ENCODE assay signal across 32 cellular contexts in the genomic region with DNA sequence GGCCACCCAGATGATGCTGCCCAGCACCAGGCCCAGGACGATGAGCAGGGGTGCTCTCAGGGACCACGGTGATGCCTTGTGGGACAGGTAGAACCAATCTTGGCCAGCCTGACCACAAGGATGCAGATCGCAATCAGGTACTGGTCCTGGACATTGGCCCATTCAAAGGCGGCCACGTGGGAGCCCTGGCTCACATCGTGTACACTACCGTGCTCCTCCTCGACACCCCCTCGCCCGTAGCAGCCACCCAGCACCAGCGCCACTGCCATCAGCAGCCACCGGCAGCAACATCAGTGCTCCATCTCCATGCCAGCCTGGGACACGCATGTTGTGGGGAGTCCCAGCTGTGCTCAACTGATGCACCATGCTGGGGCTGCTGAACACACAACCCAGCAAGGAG.
"Had no signal": no experiment of that assay in that cellular context is flagged by ENCODE, and none has a peak within 500 bp of the region (broad histone marks: within the 10 kb centered on the region; RNA-seq: fewer than 3 reads in every experiment).

No MANE protein-coding gene starts in this region.

- H3K27ac ChIP-seq: ascending aorta, cardiac muscle cell, VCaP had no signal

- ATAC-seq: activated CD8-positive, alpha-beta memory T cell treated with anti-CD3 and anti-CD28 coated beads, Interleukin-2, amount 10 ng/mL, durations not matched to agents 7 days and 5 days; activated CD8-positive, alpha-beta T cell treated with anti-CD3 and anti-CD28 coated beads, Interleukin-2, amount 10 ng/mL, durations not matched to agents 7 days and 5 days; activated naive CD8-positive, alpha-beta T cell treated with anti-CD3 and anti-CD28 coated beads, Interleukin-2, amount 50 U/mL, for 24 hours; T-cell; T-helper 17 cell had no signal

- H3K27me3 ChIP-seq: ascending aorta, cardiac muscle cell had no signal

- DNase-seq: activated B cell treated with CpG ODN at 0.5 μM for 24 hours; activated CD4-positive, alpha-beta memory T cell treated with anti-CD3 and anti-CD28 coated beads, Interleukin-2, amount 10 ng/mL, durations not matched to agents 7 days and 5 days; activated CD4-positive, alpha-beta T cell treated with anti-CD3 and anti-CD28 coated beads for 4 hours; activated CD4-positive, alpha-beta T cell treated with anti-CD3 and anti-CD28 coated beads, Interleukin-2, amount 10 ng/mL, durations not matched to agents 24 days and 14 days; activated CD4-positive, alpha-beta T cell treated with anti-CD3 and anti-CD28 coated beads, Interleukin-2, amount 50 U/mL, for 48 hours; activated CD4-positive, CD25-positive, alpha-beta regulatory T cell treated with anti-CD3 and anti-CD28 coated beads, Interleukin-2, amount 50 U/mL, for 72 hours; activated CD8-positive, alpha-beta memory T cell treated with anti-CD3 and anti-CD28 coated beads for 24 hours; activated CD8-positive, alpha-beta memory T cell treated with anti-CD3 and anti-CD28 coated beads, Interleukin-2, amount 10 ng/mL, durations not matched to agents 7 days and 5 days; activated CD8-positive, alpha-beta memory T cell treated with anti-CD3 and anti-CD28 coated beads, Interleukin-2, amount 50 U/mL, for 48 hours; activated CD8-positive, alpha-beta T cell treated with anti-CD3 and anti-CD28 coated beads, Interleukin-2, amount 10 ng/mL, durations not matched to agents 7 days and 5 days; activated effector memory CD4-positive, alpha-beta T cell treated with Interleukin-2 at 50 U/mL for 16 hours; activated gamma-delta T cell; activated naive CD4-positive, alpha-beta T cell treated with anti-CD3 and anti-CD28 coated beads, Interleukin-2, amount 10 ng/mL, durations not matched to agents 7 days and 5 days; activated naive CD4-positive, alpha-beta T cell treated with Interleukin-2 at 50 U/mL for 16 hours; activated naive CD8-positive, alpha-beta T cell treated with anti-CD3 and anti-CD28 coated beads, Interleukin-2, amount 10 ng/mL, durations not matched to agents 7 days and 5 days; activated naive CD8-positive, alpha-beta T cell treated with anti-CD3 and anti-CD28 coated beads, Interleukin-2, amount 50 U/mL, for 24 hours; activated T-cell treated with anti-CD3 and anti-CD28 coated beads, Interleukin-2, amount 50 U/mL, for 24 hours; activated T-cell treated with anti-CD3 and anti-CD28 coated beads, Interleukin-2, amount 50 U/mL, for 48 hours; amygdala; anterior cingulate cortex; caudate nucleus; T-cell; T-helper 17 cell; T-helper 9 cell had no signal

- H3K4me1 ChIP-seq: ascending aorta had no signal

- H3K36me3 Mint-ChIP-seq: activated CD8-positive, alpha-beta memory T cell treated with anti-CD3 and anti-CD28 coated beads, Interleukin-2, amount 10 ng/mL, durations not matched to agents 7 days and 5 days; activated naive CD4-positive, alpha-beta T cell treated with anti-CD3 and anti-CD28 coated beads, Interleukin-2, amount 10 ng/mL, durations not matched to agents 7 days and 5 days; activated naive CD4-positive, alpha-beta T cell treated with anti-CD3 and anti-CD28 coated beads, Interleukin-2, amount 50 U/mL, for 24 hours; activated naive CD8-positive, alpha-beta T cell treated with anti-CD3 and anti-CD28 coated beads, Interleukin-2, amount 10 ng/mL, durations not matched to agents 7 days and 5 days; brain had no signal

- H3K9me3 ChIP-seq: ascending aorta had no signal

- H3K4me3 ChIP-seq: ascending aorta, cardiac muscle cell had no signal

- H3K36me3 ChIP-seq: ascending aorta, cardiac muscle cell had no signal

- H3K4me3 Mint-ChIP-seq: activated B cell treated with CpG ODN at 0.5 μM for 24 hours; activated CD4-positive, alpha-beta memory T cell treated with anti-CD3 and anti-CD28 coated beads, Interleukin-2, amount 10 ng/mL, durations not matched to agents 7 days and 5 days; activated CD4-positive, alpha-beta T cell treated with anti-CD3 and anti-CD28 coated beads, Interleukin-2, amount 10 ng/mL, durations not matched to agents 24 days and 14 days; activated CD8-positive, alpha-beta memory T cell treated with anti-CD3 and anti-CD28 coated beads, Interleukin-2, amount 10 ng/mL, durations not matched to agents 7 days and 5 days; activated CD8-positive, alpha-beta T cell treated with anti-CD3 and anti-CD28 coated beads, Interleukin-2, amount 10 ng/mL, durations not matched to agents 7 days and 5 days; activated naive CD4-positive, alpha-beta T cell treated with anti-CD3 and anti-CD28 coated beads, Interleukin-2, amount 10 ng/mL, durations not matched to agents 7 days and 5 days; activated naive CD4-positive, alpha-beta T cell treated with anti-CD3 and anti-CD28 coated beads, Interleukin-2, amount 50 U/mL, for 24 hours; activated naive CD8-positive, alpha-beta T cell; activated naive CD8-positive, alpha-beta T cell treated with anti-CD3 and anti-CD28 coated beads, Interleukin-2, amount 10 ng/mL, durations not matched to agents 7 days and 5 days; activated naive CD8-positive, alpha-beta T cell treated with anti-CD3 and anti-CD28 coated beads, Interleukin-2, amount 50 U/mL, for 24 hours; activated T-cell treated with anti-CD3 and anti-CD28 coated beads, Interleukin-2, amount 50 U/mL, for 24 hours; brain; central memory CD8-positive, alpha-beta T cell; T-cell; T-helper 17 cell had no signal

- H3K9me3 Mint-ChIP-seq: activated CD4-positive, alpha-beta memory T cell treated with anti-CD3 and anti-CD28 coated beads, Interleukin-2, amount 10 ng/mL, durations not matched to agents 7 days and 5 days; activated CD4-positive, alpha-beta T cell treated with anti-CD3 and anti-CD28 coated beads, Interleukin-2, amount 10 ng/mL, durations not matched to agents 24 days and 14 days; activated naive CD4-positive, alpha-beta T cell treated with anti-CD3 and anti-CD28 coated beads, Interleukin-2, amount 10 ng/mL, durations not matched to agents 7 days and 5 days; activated naive CD4-positive, alpha-beta T cell treated with anti-CD3 and anti-CD28 coated beads, Interleukin-2, amount 50 U/mL, for 24 hours; activated naive CD8-positive, alpha-beta T cell treated with anti-CD3 and anti-CD28 coated beads, Interleukin-2, amount 10 ng/mL, durations not matched to agents 7 days and 5 days; activated naive CD8-positive, alpha-beta T cell treated with anti-CD3 and anti-CD28 coated beads, Interleukin-2, amount 50 U/mL, for 24 hours; activated T-cell treated with anti-CD3 and anti-CD28 coated beads, Interleukin-2, amount 50 U/mL, for 24 hours; activated T-helper 2 cell treated with anti-CD3 and anti-CD28 coated beads, Interferon-gamma antibody, Interleukin-2, Interleukin-4, amounts not matched to agents 10 μg/mL and 5 μg/mL and 100 μg/mL, durations not matched to agents 14 hours and 24 hours and 36 hours; brain; central memory CD8-positive, alpha-beta T cell; T-cell had no signal

- H3K4me1 Mint-ChIP-seq: activated B cell treated with CpG ODN at 0.5 μM for 24 hours; activated CD4-positive, alpha-beta memory T cell treated with anti-CD3 and anti-CD28 coated beads, Interleukin-2, amount 10 ng/mL, durations not matched to agents 7 days and 5 days; activated CD4-positive, alpha-beta T cell treated with anti-CD3 and anti-CD28 coated beads, Interleukin-2, amount 10 ng/mL, durations not matched to agents 24 days and 14 days; activated CD8-positive, alpha-beta memory T cell treated with anti-CD3 and anti-CD28 coated beads, Interleukin-2, amount 10 ng/mL, durations not matched to agents 7 days and 5 days; activated naive CD4-positive, alpha-beta T cell treated with anti-CD3 and anti-CD28 coated beads, Interleukin-2, amount 10 ng/mL, durations not matched to agents 7 days and 5 days; activated naive CD4-positive, alpha-beta T cell treated with anti-CD3 and anti-CD28 coated beads, Interleukin-2, amount 50 U/mL, for 24 hours; activated naive CD8-positive, alpha-beta T cell treated with anti-CD3 and anti-CD28 coated beads, Interleukin-2, amount 10 ng/mL, durations not matched to agents 7 days and 5 days; activated naive CD8-positive, alpha-beta T cell treated with anti-CD3 and anti-CD28 coated beads, Interleukin-2, amount 50 U/mL, for 24 hours; brain; central memory CD8-positive, alpha-beta T cell; T-cell; T-helper 17 cell had no signal

- H3K27ac Mint-ChIP-seq: activated B cell treated with CpG ODN at 0.5 μM for 24 hours; activated CD4-positive, alpha-beta memory T cell treated with anti-CD3 and anti-CD28 coated beads, Interleukin-2, amount 10 ng/mL, durations not matched to agents 7 days and 5 days; activated CD4-positive, alpha-beta T cell treated with anti-CD3 and anti-CD28 coated beads, Interleukin-2, amount 10 ng/mL, durations not matched to agents 24 days and 14 days; activated CD8-positive, alpha-beta memory T cell treated with anti-CD3 and anti-CD28 coated beads, Interleukin-2, amount 10 ng/mL, durations not matched to agents 7 days and 5 days; activated CD8-positive, alpha-beta T cell treated with anti-CD3 and anti-CD28 coated beads, Interleukin-2, amount 10 ng/mL, durations not matched to agents 7 days and 5 days; activated naive CD4-positive, alpha-beta T cell treated with anti-CD3 and anti-CD28 coated beads, Interleukin-2, amount 10 ng/mL, durations not matched to agents 7 days and 5 days; activated naive CD4-positive, alpha-beta T cell treated with anti-CD3 and anti-CD28 coated beads, Interleukin-2, amount 50 U/mL, for 24 hours; activated naive CD8-positive, alpha-beta T cell; activated naive CD8-positive, alpha-beta T cell treated with anti-CD3 and anti-CD28 coated beads, Interleukin-2, amount 10 ng/mL, durations not matched to agents 7 days and 5 days; activated naive CD8-positive, alpha-beta T cell treated with anti-CD3 and anti-CD28 coated beads, Interleukin-2, amount 50 U/mL, for 24 hours; activated T-cell treated with anti-CD3 and anti-CD28 coated beads, Interleukin-2, amount 50 U/mL, for 24 hours; activated T-helper 2 cell treated with anti-CD3 and anti-CD28 coated beads, Interferon-gamma antibody, Interleukin-2, Interleukin-4, amounts not matched to agents 10 μg/mL and 5 μg/mL and 100 μg/mL, durations not matched to agents 14 hours and 24 hours and 36 hours; brain; T-cell; T-helper 17 cell had no signal
